ENCODE assay signal across 8 cellular contexts in the genomic region with DNA sequence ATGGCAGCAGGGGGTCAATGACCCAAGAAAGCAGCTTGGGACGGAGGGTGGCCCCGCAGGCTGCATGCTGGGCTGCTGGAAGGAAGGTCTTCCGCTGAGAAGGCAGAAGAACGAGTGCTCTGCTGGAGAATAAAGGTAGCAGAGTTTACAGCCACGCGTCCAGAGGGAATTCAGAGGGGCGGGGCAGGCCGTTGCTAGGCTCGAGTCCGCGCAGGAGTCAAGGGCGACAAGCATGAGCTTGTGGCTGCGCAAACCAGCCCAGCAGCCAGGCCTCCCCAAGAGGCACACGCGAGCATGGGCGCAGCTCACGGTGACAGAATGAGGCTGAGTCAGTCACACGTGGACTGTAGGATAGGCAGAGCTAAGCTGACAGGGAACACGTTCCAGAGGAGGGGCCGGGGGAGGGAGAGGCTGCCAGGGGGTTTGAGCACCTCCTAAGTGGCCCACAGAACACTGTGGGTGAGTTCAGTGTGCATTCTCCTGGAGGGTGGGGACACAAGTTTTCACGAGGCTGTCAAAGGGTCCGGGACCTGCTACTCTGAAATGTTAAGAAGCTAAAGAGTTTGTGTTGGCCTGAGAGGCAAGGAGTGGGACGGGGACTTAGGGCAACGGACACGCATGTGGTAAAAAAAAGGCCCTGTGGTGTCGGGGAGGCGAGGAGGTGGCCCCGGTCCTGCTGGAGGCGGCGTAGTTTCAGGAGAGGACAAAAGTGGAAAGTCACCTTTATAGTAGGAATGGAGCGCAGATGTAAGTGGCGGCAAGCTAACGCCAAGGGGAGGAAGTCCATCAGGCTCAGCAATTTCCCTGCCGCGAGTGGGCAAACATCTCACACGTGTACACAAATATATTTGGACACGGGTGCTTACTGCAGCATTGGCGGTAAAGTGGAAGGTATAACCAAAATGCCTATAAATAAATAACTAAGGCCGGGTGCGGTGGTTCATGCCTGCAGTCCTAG. TPM values are rescaled to one million over a fixed set of nuclear protein-coding genes. Genes with fewer than 3 reads are reported as not detected.
DNase-seq lines count a peak whose midpoint lies in the region; ATAC-seq, FAIRE-seq and TF ChIP-seq lines count a peak whose summit lies in the region.

No MANE protein-coding gene starts in this region.

- H4K20me1 ChIP-seq in HepG2 (ENCODE audit: insufficient read depth, low read length), result no peaks in the 10 kb centered on the region

- 53% methylated on average over 33 of the region's 40 CpGs for WGBS in HepG2 (ENCODE audit: low lambda C conversion rate)
- 37% methylated on average over 35 of the region's 40 CpGs for WGBS in suprapubic skin

- TF ChIP-seq EP300 in HepG2 (IDR thresholded peaks at IDR 0.05; ENCODE audit: low read depth in 2 of 2, low read length in 2 of 2) (no peak), HepG2 (CRISPR knock-in tag; IDR thresholded peaks at IDR 0.05; ENCODE audit: borderline replicate concordance) (no peak), suprapubic skin (IDR thresholded peaks at IDR 0.05) (peak; percentile 16)

- no peaks in the 10 kb centered on the region for H3K36me3 ChIP-seq in HepG2 (replicated peaks in 1 of 2; ENCODE audit: control insufficient read depth in 1 of 2, insufficient read depth in 2 of 2, low read length in 2 of 2)
- no peaks in the 10 kb centered on the region for H3K36me3 ChIP-seq in suprapubic skin

- H2AFZ ChIP-seq in HepG2 (ENCODE audit: low read length), result no peak overlapping the region

- FAIRE-seq in HepG2 (lab: Jason Lieb, UNC), result peak; percentile 55

- POLR2A ChIA-PET in HepG2 (lab: Yijun Ruan, JAX), result no interaction called here

- in situ Hi-C loops in HepG2 (cut with HindIII; ENCODE audit: extremely low pct_ligation_motif_present, low pct_unique_long_range_greater_than_20kb), result no loop called here

- peak; percentile 86 for ATAC-seq in HepG2
- ATAC-seq in GM21825 (IDR thresholded peaks at IDR 0.05; ENCODE audit: unreplicated experiment), result no peak
- no peak for ATAC-seq in GM19351 (IDR thresholded peaks at IDR 0.05; ENCODE audit: unreplicated experiment)

- H3K9ac ChIP-seq in HepG2 (ENCODE audit: insufficient read depth, low read depth, low read length), result peak overlapping the region; percentile 27; the same call in 1 of the 2 replicates

- no TSS peak for BruUV-seq in HepG2 (replicated peaks; lab: Mats Ljungman, UMichigan)

- intact Hi-C loops in HepG2 (cut with micrococcal nuclease; ENCODE audit: unreplicated experiment), result no loop called here

- H3K4me3 ChIP-seq in coronary artery, result peak overlapping the region; percentile 67
- H3K4me3 ChIP-seq in HepG2 (replicated peaks in 1 of 3; ENCODE audit: insufficient read depth in 1 of 3, low read depth in 2 of 3, low read length in 3 of 3), result peak overlapping the region in 2 of 3 experiments; percentile 13 to 25; a peak in 1 of 6 replicates
- H3K4me3 ChIP-seq in suprapubic skin, result peak overlapping the region; percentile 34

- peak overlapping the region; percentile 54 for H3K4me2 ChIP-seq in HepG2 (ENCODE audit: low read depth, low read length)

- TF ChIP-seq POLR2A in HepG2 (IDR thresholded peaks at IDR 0.05; ENCODE audit: insufficient read depth in 1 of 2, low read depth in 2 of 2, low read length in 2 of 2), result no peak
- TF ChIP-seq POLR2A in suprapubic skin (IDR thresholded peaks at IDR 0.05), result peak in 1 of 2 donors; percentile 35

- H3K27me3 ChIP-seq in HepG2 (ENCODE audit: control insufficient read depth in 1 of 2, insufficient read depth in 2 of 2, low read length in 2 of 2) (peaks cover 0 to 3% of the 10 kb centered on the region in 2 experiments; a peak in 2 of 5 replicates), suprapubic skin (no peaks in the 10 kb centered on the region)

- CTCF ChIA-PET in HepG2 (lab: Yijun Ruan, JAX; ENCODE audit: low intra/inter-chr PET ratio, low total read pairs), result no interaction called here

- H3K27ac ChIP-seq in coronary artery (peak overlapping the region; percentile 74 to 96), HepG2 (ENCODE audit: extremely low read length, insufficient read depth, low read length) (no peak overlapping the region), suprapubic skin (peak overlapping the region; percentile 93)

- TF ChIP-seq RAD21 in HepG2 (CRISPR knock-in tag; IDR thresholded peaks at IDR 0.05), result no peak

- H3K4me1 ChIP-seq in HepG2 (ENCODE audit: insufficient read depth, low read length), result peaks cover 29% of the 10 kb centered on the region
- peaks cover 52% of the 10 kb centered on the region for H3K4me1 ChIP-seq in suprapubic skin

- H3K9me3 ChIP-seq in HepG2 (ENCODE audit: low read length) (no peaks in the 10 kb centered on the region), suprapubic skin (no peaks in the 10 kb centered on the region)

- TF ChIP-seq CTCF in coronary artery (IDR thresholded peaks at IDR 0.05) (no peak), HepG2 (CRISPR knock-in tag; IDR thresholded peaks at IDR 0.05) (no peak), suprapubic skin (IDR thresholded peaks at IDR 0.05) (peak; percentile 8 to 28)

- no peaks in the 10 kb centered on the region for H3K79me2 ChIP-seq in HepG2 (ENCODE audit: insufficient read depth, low read length)

- DNase-seq in Daoy (ENCODE audit: low read depth) (peak; percentile 91), NCI-H2227 (lab: John Stamatoyannopoulos, UW; ENCODE audit: unreplicated experiment) (peak; percentile 70), coronary artery (ENCODE audit: low spot score) (peak; percentile 98), HepG2 (ENCODE audit: low spot score) (peak; percentile 56), suprapubic skin (ENCODE audit: low spot score in 2 of 2) (peak; percentile 93 to 94), middle frontal gyrus (ENCODE audit: extremely low spot score, low spot score) (no peak)

TF ChIP-seq in HepG2, 621 proteins besides CTCF, POLR2A, EP300 and RAD21 (continues in another document):
- TF ChIP-seq XRCC5 (optimal IDR thresholded peaks at IDR 0.05; ENCODE audit: low read length) (peak; percentile 33), ZNF768 (CRISPR knock-in tag; IDR thresholded peaks at IDR 0.05) (no peak), NCOA5 (CRISPR knock-in tag; IDR thresholded peaks at IDR 0.05) (no peak), ZNF432 (CRISPR knock-in tag; IDR thresholded peaks at IDR 0.05; ENCODE audit: borderline replicate concordance) (no peak)

RNA-seq across cellular contexts. Expression of a gene that starts 17.7 kb away (rescaled TPM):
- 3.6 and 11.1 TPM in 2 replicates for total RNA-seq in Daoy (2014; rRNA removed; shearing (Covaris generic))
- 1.3 and 2.8 TPM in 2 replicates for total RNA-seq in HepG2 (2016; rRNA removed; fragmentation: Illumina TruSeq; extraction: Trizol)
- total RNA-seq in HepG2 (2016; cell fraction: cytosol; rRNA removed; fragmentation: Illumina TruSeq; extraction: Trizol; ENCODE audit: low read depth), result 2.6 and 7.1 TPM in 2 replicates
- 1.5 and 2.5 TPM in 2 replicates for total RNA-seq in HepG2 (2016; cell fraction: insoluble cytoplasmic fraction; rRNA removed; fragmentation: Illumina TruSeq; extraction: Trizol)
- 1.8 and 2.4 TPM in 2 replicates for total RNA-seq in HepG2 (2016; cell fraction: membrane; rRNA removed; fragmentation: Illumina TruSeq; extraction: Trizol)
- total RNA-seq in HepG2 (2016; cell fraction: nucleus; rRNA removed; fragmentation: Illumina TruSeq; extraction: Trizol), result 2.4 and 3.9 TPM in 2 replicates
- 2.4 and 3.3 TPM in 2 replicates for polyA plus RNA-seq in HepG2 (2011; rRNA removed)
- 1.5 and 2.4 TPM in 2 replicates for polyA plus RNA-seq in HepG2 (2011; cell fraction: cytosol; rRNA removed)
- 3.3 and 4.9 TPM in 2 replicates for polyA plus RNA-seq in HepG2 (2011; cell fraction: nucleus; rRNA removed)
- 1.1 and 2.1 TPM in 2 replicates for polyA plus RNA-seq in HepG2 (2012)
- 3.0 and 3.6 TPM in 2 replicates for polyA plus RNA-seq in HepG2 (2016; cell fraction: cytosol; fragmentation: Illumina TruSeq; extraction: Trizol; ENCODE audit: low read depth)
- polyA plus RNA-seq in HepG2 (2016; cell fraction: insoluble cytoplasmic fraction; fragmentation: Illumina TruSeq; extraction: Trizol; ENCODE audit: low read depth), result 1.2 and 1.3 TPM in 2 replicates
- polyA plus RNA-seq in HepG2 (2016; cell fraction: membrane; fragmentation: Illumina TruSeq; extraction: Trizol; ENCODE audit: low read depth), result 1.8 and 2.9 TPM in 2 replicates
- polyA plus RNA-seq in HepG2 (2016; cell fraction: nucleus; fragmentation: Illumina TruSeq; extraction: Trizol; ENCODE audit: insufficient read depth, low read depth), result 3.0 and 6.2 TPM in 2 replicates
- polyA minus RNA-seq in HepG2 (2011; rRNA and poly(A)+ RNA removed; ENCODE audit: low replicate concordance), result 5.3 and 9.1 TPM in 2 replicates
- polyA minus RNA-seq in HepG2 (2011; cell fraction: cytosol; rRNA and poly(A)+ RNA removed), result 1.3 and 3.3 TPM in 2 replicates
- polyA minus RNA-seq in HepG2 (2011; cell fraction: nucleus; rRNA and poly(A)+ RNA removed), result 3.6 and 6.2 TPM in 2 replicates
- 10 to 100 TPM; 28.8 to 62.0 (median 43.5) TPM for total RNA-seq in suprapubic skin

RNA-seq across cellular contexts. Expression of a gene that starts 42.9 kb away (rescaled TPM):
- not detected in 2 replicates for total RNA-seq in Daoy (2014; rRNA removed; shearing (Covaris generic))
- total RNA-seq in HepG2 (2016; rRNA removed; fragmentation: Illumina TruSeq; extraction: Trizol) (not detected in 2 replicates), suprapubic skin (not detected)
- not detected in 2 replicates for total RNA-seq in HepG2 (2016; cell fraction: cytosol; rRNA removed; fragmentation: Illumina TruSeq; extraction: Trizol; ENCODE audit: low read depth)
- not detected in 2 replicates for total RNA-seq in HepG2 (2016; cell fraction: insoluble cytoplasmic fraction; rRNA removed; fragmentation: Illumina TruSeq; extraction: Trizol)
- not detected in 2 replicates for total RNA-seq in HepG2 (2016; cell fraction: membrane; rRNA removed; fragmentation: Illumina TruSeq; extraction: Trizol)
- not detected in 2 replicates for total RNA-seq in HepG2 (2016; cell fraction: nucleus; rRNA removed; fragmentation: Illumina TruSeq; extraction: Trizol)
- not detected in 2 replicates for polyA plus RNA-seq in HepG2 (2011; rRNA removed)
- polyA plus RNA-seq in HepG2 (2011; cell fraction: cytosol; rRNA removed), result not detected in 2 replicates
- polyA plus RNA-seq in HepG2 (2011; cell fraction: nucleus; rRNA removed), result not detected in 2 replicates
- polyA plus RNA-seq in HepG2 (2012), result 0.35 and 0.60 TPM in 2 replicates
- polyA plus RNA-seq in HepG2 (2016; cell fraction: cytosol; fragmentation: Illumina TruSeq; extraction: Trizol; ENCODE audit: low read depth), result not detected in 2 replicates
- not detected in 2 replicates for polyA plus RNA-seq in HepG2 (2016; cell fraction: insoluble cytoplasmic fraction; fragmentation: Illumina TruSeq; extraction: Trizol; ENCODE audit: low read depth)
- not detected in 2 replicates for polyA plus RNA-seq in HepG2 (2016; cell fraction: membrane; fragmentation: Illumina TruSeq; extraction: Trizol; ENCODE audit: low read depth)
- polyA plus RNA-seq in HepG2 (2016; cell fraction: nucleus; fragmentation: Illumina TruSeq; extraction: Trizol; ENCODE audit: insufficient read depth, low read depth), result not detected in 2 replicates
- polyA minus RNA-seq in HepG2 (2011; rRNA and poly(A)+ RNA removed; ENCODE audit: low replicate concordance), result not detected in 2 replicates
- polyA minus RNA-seq in HepG2 (2011; cell fraction: cytosol; rRNA and poly(A)+ RNA removed), result not detected in 2 replicates
- not detected in 2 replicates for polyA minus RNA-seq in HepG2 (2011; cell fraction: nucleus; rRNA and poly(A)+ RNA removed)

Comparison
In these comparisons a context has a peak if more than half of its experiments do, and no peak if none do; other contexts are left out.
1. CTCF ChIP-seq: peak in suprapubic skin (2 of 2); none in coronary artery (single experiment) and HepG2 (single experiment).
2. Peak in every context shown above with its lines, with median percentiles within 50 percentile points of each other: H3K4me3 ChIP-seq.